ENCODE assay signal across 1 cellular context in genomic region chr14:54775486-54776100, GRCh38.
TF ChIP-seq lines count a peak whose summit lies in the region.

No MANE protein-coding gene starts in this region.

TF ChIP-seq in IMR-90, 13 proteins besides CTCF, POLR2A, EP300 and RAD21:
- TF ChIP-seq CHD1 (IDR thresholded peaks at IDR 0.05; ENCODE audit: low read depth, low read length): no peak
- no peak for TF ChIP-seq BHLHE40 (IDR thresholded peaks at IDR 0.05; ENCODE audit: low read depth, low read length)
- TF ChIP-seq RCOR1 (IDR thresholded peaks at IDR 0.05; ENCODE audit: insufficient replicate concordance, low read length): no peak
- no peak for TF ChIP-seq FOS (IDR thresholded peaks at IDR 0.05; ENCODE audit: low read depth, low read length)
- TF ChIP-seq NFE2L2 (IDR thresholded peaks at IDR 0.05; ENCODE audit: low read depth, low read length): no peak
- no peak for TF ChIP-seq MAFK (IDR thresholded peaks at IDR 0.05; ENCODE audit: low read depth, low read length)
- TF ChIP-seq RFX5 (IDR thresholded peaks at IDR 0.05; ENCODE audit: low read depth, low read length): no peak
- TF ChIP-seq MAZ (IDR thresholded peaks at IDR 0.05; ENCODE audit: borderline replicate concordance, low read depth, low read length): no peak
TF ChIP-seq in IMR-90: peak in this region for 0.
